ENCODE assay signal across 8 cellular contexts in the genomic region with DNA sequence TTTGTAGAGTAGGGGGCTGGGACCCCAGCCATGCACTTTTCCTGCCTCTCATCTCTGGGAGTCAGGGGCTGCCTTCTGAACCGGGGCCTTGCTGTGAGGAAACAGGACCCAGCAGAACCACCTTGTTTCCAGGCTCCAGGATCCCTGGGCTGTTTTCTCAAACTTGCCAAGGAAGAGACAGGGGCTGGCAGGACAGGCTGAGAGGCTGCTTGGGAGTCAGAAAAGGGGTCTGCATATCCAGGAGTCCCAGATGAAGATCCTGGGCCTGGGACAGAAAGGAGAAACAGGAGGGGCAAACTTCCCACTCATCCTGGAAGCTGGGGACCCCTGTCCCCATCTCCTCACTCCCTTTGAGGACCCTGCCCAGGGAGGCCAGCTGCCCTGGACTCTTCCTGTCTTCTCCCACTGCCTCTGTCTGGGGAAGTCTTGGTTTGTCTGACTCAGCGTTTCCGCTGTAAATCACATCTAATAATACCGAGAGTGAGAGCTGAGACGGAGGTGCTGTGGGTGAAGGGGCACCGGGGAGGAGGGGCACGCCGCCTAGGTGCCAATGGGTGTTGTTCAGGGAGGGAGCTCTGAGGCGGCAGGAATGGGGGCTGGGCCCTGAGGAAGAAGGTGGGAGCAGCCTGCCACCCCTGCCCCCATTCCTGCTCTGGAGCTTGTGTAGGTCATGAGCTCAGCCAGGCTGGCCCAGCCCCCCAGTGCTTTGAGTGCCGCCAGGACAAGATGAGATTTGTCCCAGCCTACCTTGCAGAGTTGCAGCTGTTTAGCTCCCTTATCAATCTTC. TPM values are rescaled to one million over a fixed set of nuclear protein-coding genes. Genes with fewer than 3 reads are reported as not detected.
DNase-seq lines count a peak whose midpoint lies in the region; ATAC-seq and TF ChIP-seq lines count a peak whose summit lies in the region.

No MANE protein-coding gene starts in this region.

- H3K4me3 Mint-ChIP-seq in MCF 10A (ENCODE audit: unreplicated experiment) (no peak overlapping the region), WTC11 (peak overlapping the region; percentile 39; the same call in 1 of the 2 replicates)

- POLR2A ChIA-PET in MCF 10A (lab: Yijun Ruan, JAX) (interaction anchor here (0.9 to 1.7 kb wide), 3 partner anchors 17 to 109 kb away, joined by 3 to 7 read pairs (median 3); no protein-coding TSS in a partner anchor), WTC11 (lab: Charles Lee) (interaction anchor here (0.6 to 1.6 kb wide), 9 partner anchors 12 to 526 kb away, joined by 3 to 5 read pairs (median 3); a partner anchor contains a TSS)

- H3K36me3 Mint-ChIP-seq in MCF 10A (ENCODE audit: insufficient read depth, unreplicated experiment) (peaks cover 19% of the 10 kb centered on the region), WTC11 (peaks cover 9% of the 10 kb centered on the region; the same call in 1 of the 2 replicates)

- H3K27ac ChIP-seq in breast epithelium = peak overlapping the region in 1 of 2 donors; percentile 13
- peak overlapping the region; percentile 56 for H3K27ac ChIP-seq in HUES48 (ENCODE audit: low read depth, low read length)
- H3K27ac ChIP-seq in epithelial cell of prostate = peak overlapping the region; percentile 27

- DNase-seq in MCF 10A (ENCODE audit: unreplicated experiment) (peak; percentile 80), breast epithelium (ENCODE audit: low spot score in 2 of 2) (no peak), WTC11 (ENCODE audit: low spot score) (no peak), epithelial cell of prostate (ENCODE audit: low read depth, low spot score) (no peak), omental fat pad (ENCODE audit: low spot score) (no peak), mesenteric fat pad (ENCODE audit: low spot score) (no peak), cerebellum (ENCODE audit: low spot score) (no peak)

- ATAC-seq in WTC11 (peak; percentile 29), omental fat pad (ENCODE audit: low FRiP score) (peak; percentile 49)

- CTCF ChIA-PET in MCF 10A (lab: Yijun Ruan, JAX) = interaction anchor here (0.6 to 1.8 kb wide), 9 partner anchors 8 to 805 kb away, joined by 3 to 7 read pairs (median 3); no protein-coding TSS in a partner anchor
- CTCF ChIA-PET in WTC11 (lab: Charles Lee) = interaction anchor here (0.6 to 6.7 kb wide), 42 partner anchors 10 to 805 kb away, joined by 3 to 79 read pairs (median 4); a partner anchor contains a TSS

- H3K9me3 Mint-ChIP-seq in MCF 10A (ENCODE audit: unreplicated experiment) = no peaks in the 10 kb centered on the region
- no peaks in the 10 kb centered on the region for H3K9me3 Mint-ChIP-seq in WTC11

- peaks cover 4% of the 10 kb centered on the region for H3K36me3 ChIP-seq in breast epithelium
- peaks cover 18% of the 10 kb centered on the region for H3K36me3 ChIP-seq in HUES48 (ENCODE audit: control insufficient read depth, insufficient read depth, low read length)

- H3K4me1 ChIP-seq in breast epithelium (peaks cover 3 to 14% of the 10 kb centered on the region in 2 donors), HUES48 (ENCODE audit: control insufficient read depth, insufficient read depth, low read length) (peaks cover 30% of the 10 kb centered on the region)

- H3K4me1 Mint-ChIP-seq in MCF 10A (ENCODE audit: insufficient read depth, unreplicated experiment) (peaks cover 41% of the 10 kb centered on the region), WTC11 (peaks cover 55% of the 10 kb centered on the region)

- TF ChIP-seq CTCF in MCF 10A (IDR thresholded peaks at IDR 0.05; ENCODE audit: unreplicated experiment) (no peak), breast epithelium (IDR thresholded peaks at IDR 0.05) (no peak), WTC11 (IDR thresholded peaks at IDR 0.05) (no peak), omental fat pad (IDR thresholded peaks at IDR 0.05) (no peak)

- no peaks in the 10 kb centered on the region for H3K27me3 ChIP-seq in breast epithelium
- H3K27me3 ChIP-seq in HUES48 (ENCODE audit: control insufficient read depth, insufficient read depth, low read length) = no peaks in the 10 kb centered on the region

- peak overlapping the region; percentile 39 for H3K27ac Mint-ChIP-seq in MCF 10A (ENCODE audit: low read depth, unreplicated experiment)
- peak overlapping the region; percentile 72; the same call in 1 of the 2 replicates for H3K27ac Mint-ChIP-seq in WTC11

- H3K9ac ChIP-seq in HUES48 (ENCODE audit: low read depth, low read length) = no peak overlapping the region

- no peak for TF ChIP-seq POLR2A in breast epithelium (IDR thresholded peaks at IDR 0.05)

- no TSS peak for BruUV-seq in MCF 10A (replicated peaks; lab: Mats Ljungman, UMichigan)

- H3K27me3 Mint-ChIP-seq in MCF 10A (ENCODE audit: insufficient read depth, unreplicated experiment) (no peaks in the 10 kb centered on the region), WTC11 (ENCODE audit: low read depth) (no peaks in the 10 kb centered on the region)

- H3K9me3 ChIP-seq in breast epithelium = no peaks in the 10 kb centered on the region
- no peaks in the 10 kb centered on the region for H3K9me3 ChIP-seq in HUES48 (ENCODE audit: control insufficient read depth, insufficient read depth, low read length)

- intact Hi-C loops in MCF 10A (cut with micrococcal nuclease) = loop anchor here (5.0 kb wide), 1 partner anchor 32 kb away; no protein-coding TSS in a partner anchor
- intact Hi-C loops in breast epithelium (cut with DNase I; ENCODE audit: low total_unique reads) = no loop called here

- H3K4me3 ChIP-seq in breast epithelium (no peak overlapping the region), HUES48 (ENCODE audit: low read depth, low read length) (no peak overlapping the region)

TF ChIP-seq in WTC11, 78 proteins besides CTCF, POLR2A, EP300 and RAD21:
- TF ChIP-seq NR1H2 (CRISPR knock-in tag; IDR thresholded peaks at IDR 0.05) (no peak), PRRX2 (CRISPR knock-in tag; IDR thresholded peaks at IDR 0.05) (no peak)
- TF ChIP-seq, protein P1, sequence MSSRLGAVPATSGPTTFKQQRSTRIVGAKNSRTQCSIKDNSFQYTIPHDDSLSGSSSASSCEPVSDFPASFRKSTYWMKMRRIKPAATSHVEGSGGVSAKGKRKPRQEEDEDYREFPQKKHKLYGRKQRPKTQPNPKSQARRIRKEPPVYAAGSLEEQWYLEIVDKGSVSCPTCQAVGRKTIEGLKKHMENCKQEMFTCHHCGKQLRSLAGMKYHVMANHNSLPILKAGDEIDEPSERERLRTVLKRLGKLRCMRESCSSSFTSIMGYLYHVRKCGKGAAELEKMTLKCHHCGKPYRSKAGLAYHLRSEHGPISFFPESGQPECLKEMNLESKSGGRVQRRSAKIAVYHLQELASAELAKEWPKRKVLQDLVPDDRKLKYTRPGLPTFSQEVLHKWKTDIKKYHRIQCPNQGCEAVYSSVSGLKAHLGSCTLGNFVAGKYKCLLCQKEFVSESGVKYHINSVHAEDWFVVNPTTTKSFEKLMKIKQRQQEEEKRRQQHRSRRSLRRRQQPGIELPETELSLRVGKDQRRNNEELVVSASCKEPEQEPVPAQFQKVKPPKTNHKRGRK (CRISPR knock-in tag; IDR thresholded peaks at IDR 0.05; ENCODE audit: borderline replicate concordance) = no peak
- TF ChIP-seq, protein P2, sequence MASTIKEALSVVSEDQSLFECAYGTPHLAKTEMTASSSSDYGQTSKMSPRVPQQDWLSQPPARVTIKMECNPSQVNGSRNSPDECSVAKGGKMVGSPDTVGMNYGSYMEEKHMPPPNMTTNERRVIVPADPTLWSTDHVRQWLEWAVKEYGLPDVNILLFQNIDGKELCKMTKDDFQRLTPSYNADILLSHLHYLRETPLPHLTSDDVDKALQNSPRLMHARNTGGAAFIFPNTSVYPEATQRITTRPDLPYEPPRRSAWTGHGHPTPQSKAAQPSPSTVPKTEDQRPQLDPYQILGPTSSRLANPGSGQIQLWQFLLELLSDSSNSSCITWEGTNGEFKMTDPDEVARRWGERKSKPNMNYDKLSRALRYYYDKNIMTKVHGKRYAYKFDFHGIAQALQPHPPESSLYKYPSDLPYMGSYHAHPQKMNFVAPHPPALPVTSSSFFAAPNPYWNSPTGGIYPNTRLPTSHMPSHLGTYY (CRISPR knock-in tag; IDR thresholded peaks at IDR 0.05) = no peak

RNA-seq across cellular contexts. Expression of a gene that starts 16.7 kb away (rescaled TPM):
- total RNA-seq in MCF 10A (2022) (0.14 TPM in 1 of 2 replicates, not detected in the other), breast epithelium (under 1 TPM in 1 of 3 donors, not detected in 2; 0.29 TPM), WTC11 (2021) (18.9 to 22.4 TPM (median 20.9 TPM) in 3 replicates), omental fat pad (under 1 TPM in 1 of 4 donors, not detected in 3; 0.19 TPM), mesenteric fat pad (0.19 TPM), cerebellum (not detected)

RNA-seq across cellular contexts. Expression of a gene that starts 17.4 kb away (rescaled TPM):
- total RNA-seq in MCF 10A (2022) (66.5 and 70.3 TPM in 2 replicates), breast epithelium (10 to 100 TPM; 22.6 to 29.2 (median 25.6) TPM), WTC11 (2021) (41.3 to 42.6 TPM (median 42.2 TPM) in 3 replicates), omental fat pad (10 to 100 TPM; 25.1 to 55.2 (median 30.4) TPM), mesenteric fat pad (35.3 TPM), cerebellum (23.2 TPM)

RNA-seq across cellular contexts. Expression of a gene that starts 24.6 kb away (rescaled TPM):
- 13.5 and 18.8 TPM in 2 replicates for total RNA-seq in MCF 10A (2022)
- 10 to 100 TPM; 11.8 to 22.6 (median 21.4) TPM for total RNA-seq in breast epithelium
- total RNA-seq in WTC11 (2021) = 28.1 to 34.4 TPM (median 28.1 TPM) in 3 replicates
- total RNA-seq in omental fat pad = 10 to 100 TPM in 3 of 4 donors, 1 to 10 TPM in 1; 9.2 to 27.6 (median 16.4) TPM
- total RNA-seq in mesenteric fat pad = 13.6 TPM
- 6.1 TPM for total RNA-seq in cerebellum

RNA-seq across cellular contexts. Expression of a gene that starts 40.1 kb away (rescaled TPM):
- total RNA-seq in MCF 10A (2022) = 55.6 and 61.7 TPM in 2 replicates
- 10 to 100 TPM; 51.8 to 61.8 (median 54.4) TPM for total RNA-seq in breast epithelium
- total RNA-seq in WTC11 (2021) = 96.5 to 126 TPM (median 96.5 TPM) in 3 replicates
- 10 to 100 TPM; 37.0 to 76.6 (median 50.4) TPM for total RNA-seq in omental fat pad
- total RNA-seq in mesenteric fat pad = 46.7 TPM
- total RNA-seq in cerebellum = 51.5 TPM

Comparison
In these comparisons a context has a peak if more than half of its experiments do, and no peak if none do; other contexts are left out.
1. RNA of a gene that starts 16.7 kb away (total RNA-seq): 18.9 to 22.4 TPM in WTC11; 0.19 TPM in mesenteric fat pad (single experiment), 0.14 TPM in MCF 10A, 0.19 TPM in omental fat pad, 0.29 TPM in breast epithelium and not detected in cerebellum (single experiment); every median in the first group is over 10 times any median in the second.